In genomic region chr15:59524331-59524731, GRCh38 we compare ENCODE assay signal across 11 cellular contexts.
DNase-seq lines count a peak whose midpoint lies in the region; ATAC-seq and TF ChIP-seq lines count a peak whose summit lies in the region.
"Had no signal": no experiment of that assay in that cellular context is flagged by ENCODE, and none has a peak within 500 bp of the region (broad histone marks: within the 10 kb centered on the region; RNA-seq: fewer than 3 reads in every experiment).

No MANE protein-coding gene starts in this region.

- no peaks in the 10 kb centered on the region for H3K27me3 ChIP-seq in esophagus muscularis mucosa
- no peaks in the 10 kb centered on the region for H3K27me3 ChIP-seq in spleen (replicated peaks in 1 of 7)
- H3K27me3 ChIP-seq: gastrocnemius medialis, tibial nerve had no signal

- no peak for TF ChIP-seq EP300 in esophagus muscularis mucosa (IDR thresholded peaks at IDR 0.05)

- peak overlapping the region; percentile 4 for H3K4me3 Mint-ChIP-seq in activated CD4-positive, alpha-beta T cell treated with anti-CD3 and anti-CD28 coated beads, Interleukin-2, amount 10 ng/mL, durations not matched to agents 24 days and 14 days

- ATAC-seq in HG03342 (IDR thresholded peaks at IDR 0.05; ENCODE audit: unreplicated experiment), result no peak
- ATAC-seq in HG02885 (IDR thresholded peaks at IDR 0.05; ENCODE audit: poor library complexity, unreplicated experiment), result no peak
- ATAC-seq: gastrocnemius medialis had no signal

- no peaks in the 10 kb centered on the region for H3K9me3 Mint-ChIP-seq in activated CD4-positive, alpha-beta T cell treated with anti-CD3 and anti-CD28 coated beads, Interleukin-2, amount 10 ng/mL, durations not matched to agents 24 days and 14 days

- peak; percentile 72 for DNase-seq in activated CD4-positive, alpha-beta T cell treated with anti-CD3 and anti-CD28 coated beads, Interleukin-2, amount 10 ng/mL, durations not matched to agents 24 days and 14 days
- DNase-seq in activated CD4-positive, alpha-beta T cell treated with anti-CD3 and anti-CD28 coated beads for 4 hours, result no peak
- DNase-seq in NCI-H510A (lab: John Stamatoyannopoulos, UW) (peak; percentile 30), esophagus muscularis mucosa (ENCODE audit: extremely low spot score) (peak; percentile 75), spleen (no peak), AG08396 (ENCODE audit: low spot score) (no peak)
- DNase-seq: gastrocnemius medialis, NCI-H748 treated with DMSO at 0.1 percent for 48 hours had no signal

- H3K9me3 ChIP-seq in esophagus muscularis mucosa (no peaks in the 10 kb centered on the region), spleen (no peaks in the 10 kb centered on the region)
- H3K9me3 ChIP-seq: gastrocnemius medialis, tibial nerve had no signal

- H3K36me3 Mint-ChIP-seq in activated CD4-positive, alpha-beta T cell treated with anti-CD3 and anti-CD28 coated beads, Interleukin-2, amount 10 ng/mL, durations not matched to agents 24 days and 14 days (ENCODE audit: low read depth), result no peaks in the 10 kb centered on the region

- no peak overlapping the region for H3K4me3 ChIP-seq in esophagus muscularis mucosa
- peak overlapping the region in 1 of 8 donors; percentile 53 for H3K4me3 ChIP-seq in spleen
- H3K4me3 ChIP-seq: gastrocnemius medialis, tibial nerve had no signal

- H3K27ac ChIP-seq in esophagus muscularis mucosa (replicated peaks in 1 of 4) (no peak overlapping the region), spleen (peak overlapping the region in 7 of 8 donors; percentile 68 to 90 (median 83))
- H3K27ac ChIP-seq: gastrocnemius medialis, tibial nerve had no signal

- TF ChIP-seq POLR2A in esophagus muscularis mucosa (IDR thresholded peaks at IDR 0.05; ENCODE audit: low read depth) (no peak), spleen (IDR thresholded peaks at IDR 0.05) (no peak)

- H3K36me3 ChIP-seq in esophagus muscularis mucosa (no peaks in the 10 kb centered on the region), spleen (no peaks in the 10 kb centered on the region)
- H3K36me3 ChIP-seq: gastrocnemius medialis, tibial nerve had no signal

- peaks cover 13% of the 10 kb centered on the region for H3K27me3 Mint-ChIP-seq in activated CD4-positive, alpha-beta T cell treated with anti-CD3 and anti-CD28 coated beads, Interleukin-2, amount 10 ng/mL, durations not matched to agents 24 days and 14 days

- 48% methylated on average over 5 of the region's 5 CpGs for WGBS in esophagus muscularis mucosa
- WGBS in spleen, 5 donors, result 17 to 42% (median 19%) methylated on average over 5 of the region's 5 CpGs

- TF ChIP-seq CTCF in esophagus muscularis mucosa (IDR thresholded peaks at IDR 0.05), result no peak
- no peak for TF ChIP-seq CTCF in spleen (IDR thresholded peaks at IDR 0.05 in 8 of 11, conservative IDR thresholded peaks at IDR 0.05 in 3 of 11)

- peaks cover 19% of the 10 kb centered on the region for H3K4me1 Mint-ChIP-seq in activated CD4-positive, alpha-beta T cell treated with anti-CD3 and anti-CD28 coated beads, Interleukin-2, amount 10 ng/mL, durations not matched to agents 24 days and 14 days

- H3K4me1 ChIP-seq in esophagus muscularis mucosa (no peaks in the 10 kb centered on the region), spleen (peaks cover 17 to 59% (median 39%) of the 10 kb centered on the region in 6 donors)
- H3K4me1 ChIP-seq: gastrocnemius medialis had no signal

- intact Hi-C loops in activated CD4-positive, alpha-beta T cell treated with anti-CD3 and anti-CD28 coated beads, Interleukin-2, amount 10 ng/mL, durations not matched to agents 24 days and 14 days (cut with micrococcal nuclease), result loop anchor here (10.0 kb wide), 1 partner anchor 570 kb away; no protein-coding TSS in a partner anchor
- intact Hi-C loops in esophagus muscularis mucosa (cut with DNase I), result no loop called here
- intact Hi-C loops in spleen (cut with DNase I; ENCODE audit: low total_unique reads), result no loop called here

- H3K27ac Mint-ChIP-seq in activated CD4-positive, alpha-beta T cell treated with anti-CD3 and anti-CD28 coated beads, Interleukin-2, amount 10 ng/mL, durations not matched to agents 24 days and 14 days, result no peak overlapping the region

Comparison
In these comparisons a context has a peak if more than half of its experiments do, and no peak if none do; other contexts are left out.
1. DNase-seq: peak in activated CD4-positive, alpha-beta T cell treated with anti-CD3 and anti-CD28 coated beads, Interleukin-2, amount 10 ng/mL, durations not matched to agents 24 days and 14 days (single experiment), NCI-H510A (single experiment) and esophagus muscularis mucosa (single experiment); none in activated CD4-positive, alpha-beta T cell treated with anti-CD3 and anti-CD28 coated beads for 4 hours (0 of 2), spleen (single experiment) and AG08396 (single experiment).
2. H3K27ac ChIP-seq: peak in spleen (7 of 8); none in esophagus muscularis mucosa (0 of 4).